40 cellular contexts compared by ENCODE assay signal in the genomic region with DNA sequence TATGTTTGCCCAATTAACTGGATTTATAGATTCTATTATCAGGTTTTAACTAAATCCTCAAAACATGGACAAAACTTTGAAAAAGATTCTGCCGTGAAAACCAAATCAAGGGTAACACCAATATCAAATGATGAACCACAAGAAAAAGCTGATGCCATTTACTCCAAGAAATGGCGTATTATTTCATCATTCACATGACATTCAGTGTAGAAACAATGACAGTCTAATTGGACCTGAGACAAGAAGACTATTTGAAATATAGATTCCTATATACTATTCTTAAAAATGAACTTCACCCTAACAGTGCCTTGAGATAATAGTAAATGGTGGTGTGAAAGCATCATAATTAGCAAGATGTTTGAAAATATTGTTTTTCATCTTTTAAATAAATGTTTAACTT. TPM values are rescaled to one million over a fixed set of nuclear protein-coding genes. Genes with fewer than 3 reads are reported as not detected.
"Had no signal": no experiment of that assay in that cellular context is flagged by ENCODE, and none has a peak within 500 bp of the region (broad histone marks: within the 10 kb centered on the region; RNA-seq: fewer than 3 reads in every experiment).

No MANE protein-coding gene starts in this region.

- H3K4me1 ChIP-seq: adrenal gland, ascending aorta, body of pancreas, breast epithelium had no signal

- H3K9me3 ChIP-seq: adrenal gland, ascending aorta, body of pancreas, breast epithelium had no signal

- DNase-seq: activated effector memory CD4-positive, alpha-beta T cell treated with anti-CD3 and anti-CD28 coated beads, Interleukin-2, amount 50 U/mL, for 16 hours; activated effector memory CD4-positive, alpha-beta T cell treated with Interleukin-2 at 50 U/mL for 16 hours; activated gamma-delta T cell; activated gamma-delta T cell treated with Interleukin-2 at 50 U/mL for 16 hours; activated naive CD4-positive, alpha-beta T cell; activated naive CD4-positive, alpha-beta T cell treated with anti-CD3 and anti-CD28 coated beads for 36 hours; activated naive CD4-positive, alpha-beta T cell treated with anti-CD3 and anti-CD28 coated beads, Interleukin-2, amount 10 ng/mL, durations not matched to agents 7 days and 5 days; activated naive CD4-positive, alpha-beta T cell treated with anti-CD3 and anti-CD28 coated beads, Interleukin-2, amount 50 U/mL, for 16 hours; activated naive CD4-positive, alpha-beta T cell treated with Interleukin-2 at 50 U/mL for 16 hours; activated naive CD8-positive, alpha-beta T cell treated with anti-CD3 and anti-CD28 coated beads for 36 hours; activated naive CD8-positive, alpha-beta T cell treated with anti-CD3 and anti-CD28 coated beads, Interleukin-2, amount 10 ng/mL, durations not matched to agents 7 days and 5 days; activated naive CD8-positive, alpha-beta T cell treated with anti-CD3 and anti-CD28 coated beads, Interleukin-2, amount 50 U/mL, for 24 hours; activated T-cell treated with anti-CD3 and anti-CD28 coated beads, Interleukin-2, amount 50 U/mL, for 1 hour; activated T-cell treated with anti-CD3 and anti-CD28 coated beads, Interleukin-2, amount 50 U/mL, for 24 hours; activated T-cell treated with anti-CD3 and anti-CD28 coated beads, Interleukin-2, amount 50 U/mL, for 4 hours; activated T-cell treated with anti-CD3 and anti-CD28 coated beads, Interleukin-2, amount 50 U/mL, for 48 hours; activated T-cell treated with anti-CD3 and anti-CD28 coated beads, Interleukin-2, amount 50 U/mL, for 72 hours; adrenal gland; amniotic stem cell; amygdala; anterior cingulate cortex; aorta; body of pancreas; brain microvascular endothelial cell; caudate nucleus; central memory CD4-positive, alpha-beta T cell; cerebellar nuclear complex had no signal

- H3K27ac ChIP-seq: adrenal gland, ascending aorta, body of pancreas, brain microvascular endothelial cell, breast epithelium, cardiac muscle cell had no signal

- ATAC-seq: activated naive CD4-positive, alpha-beta T cell treated with anti-CD3 and anti-CD28 coated beads, Interleukin-2, amount 50 U/mL, for 72 hours; activated naive CD8-positive, alpha-beta T cell treated with anti-CD3 and anti-CD28 coated beads, Interleukin-2, amount 50 U/mL, for 24 hours; activated T-cell treated with anti-CD3 and anti-CD28 coated beads, Interleukin-2, amount 50 U/mL, for 4 hours; activated T-cell treated with anti-CD3 and anti-CD28 coated beads, Interleukin-2, amount 50 U/mL, for 72 hours; activated T-helper 17 cell treated with anti-CD3 and anti-CD28 coated beads, Interleukin-2, amount 50 U/mL, for 72 hours; body of pancreas had no signal

- H3K27me3 ChIP-seq: ascending aorta, body of pancreas, brain microvascular endothelial cell, breast epithelium, cardiac muscle cell had no signal

- H3K36me3 ChIP-seq: adrenal gland, ascending aorta, brain microvascular endothelial cell, breast epithelium, cardiac muscle cell had no signal

- FAIRE-seq: astrocyte, bronchial epithelial cell had no signal

- H3K4me3 ChIP-seq: adrenal gland, ascending aorta, body of pancreas, breast epithelium, cardiac muscle cell had no signal

RNA-seq across cellular contexts. Expression of a gene that starts 4.8 kb away (rescaled TPM):
- total RNA-seq: activated naive CD4-positive, alpha-beta T cell treated with anti-CD3 and anti-CD28 coated beads for 36 hours; activated naive CD4-positive, alpha-beta T cell treated with anti-CD3 and anti-CD28 coated beads, Interleukin-2, amount 50 U/mL, for 72 hours; activated naive CD8-positive, alpha-beta T cell treated with anti-CD3 and anti-CD28 coated beads for 36 hours; activated naive CD8-positive, alpha-beta T cell treated with anti-CD3 and anti-CD28 coated beads, Interleukin-2, amount 10 ng/mL, durations not matched to agents 7 days and 5 days; activated T-cell treated with anti-CD3 and anti-CD28 coated beads, Interleukin-2, amount 50 U/mL, for 4 hours; activated T-cell treated with anti-CD3 and anti-CD28 coated beads, Interleukin-2, amount 50 U/mL, for 72 hours; activated T-helper 1 cell treated with anti-CD3 and anti-CD28 coated beads, Interleukin-12 subunit alpha, Interleukin-12 subunit beta, Interleukin-2, Interleukin-4 antibody, amounts not matched to agents 30 ng/mL and 10 ng/mL and 1 ng/mL, durations not matched to agents 14 hours and 24 hours and 36 hours; activated T-helper 17 cell treated with anti-CD3 and anti-CD28 coated beads, Interleukin-2, amount 50 U/mL, for 72 hours; activated T-helper 2 cell treated with anti-CD3 and anti-CD28 coated beads, Interferon-gamma antibody, Interleukin-2, Interleukin-4, amounts not matched to agents 10 μg/mL and 5 μg/mL and 100 μg/mL, durations not matched to agents 14 hours and 24 hours and 36 hours; adrenal gland; aorta; ascending aorta; astrocyte; body of pancreas; breast epithelium; bronchial epithelial cell; cardiac muscle cell; cardiac septum; cerebellum; chondrocyte had no signal
- polyA plus RNA-seq: adipose tissue, adrenal gland, aorta had no signal
